25 cellular contexts compared by ENCODE assay signal in genomic region chr3:160330111-160330510, GRCh38.
"Had no signal": no experiment of that assay in that cellular context is flagged by ENCODE, and none has a peak within 500 bp of the region (broad histone marks: within the 10 kb centered on the region; RNA-seq: fewer than 3 reads in every experiment).

No MANE protein-coding gene starts in this region.

- H3K4me1 ChIP-seq: esophagus squamous epithelium, parathyroid adenoma, prostate gland, spleen, tibial artery, upper lobe of left lung, uterus had no signal

- H3K27ac Mint-ChIP-seq: dendritic cell treated with granulocyte-macrophage colony-stimulating factor and Interleukin-4, amounts not matched to agents 40 ng/mL and 50 ng/mL, for 4 days; effector memory CD8-positive, alpha-beta T cell; immature natural killer cell; naive B cell; nephron; stimulated activated memory B cell treated with anti-CD40 and anti-IgM and Interleukin-4, amounts not matched to agents 10 μg/mL and 1 μg/mL and 100 μg/mL, for 72 hours; stimulated activated naive CD8-positive, alpha-beta T cell treated with anti-CD3 and anti-CD28 coated beads, Interleukin-15, Interleukin-2, amounts not matched to agents 100 ng/mL and 50 ng/mL, for 24 hours had no signal

- H3K9ac ChIP-seq: parathyroid adenoma had no signal

- H3K36me3 ChIP-seq: esophagus squamous epithelium, prostate gland, spleen, tibial artery, upper lobe of left lung, uterus had no signal

- H3K9me3 Mint-ChIP-seq: dendritic cell treated with granulocyte-macrophage colony-stimulating factor and Interleukin-4, amounts not matched to agents 40 ng/mL and 50 ng/mL, for 4 days; effector memory CD8-positive, alpha-beta T cell; immature natural killer cell had no signal

- DNase-seq: effector memory CD8-positive, alpha-beta T cell; esophagus squamous epithelium; foreskin keratinocyte; immature natural killer cell; left colon; left ventricle myocardium superior; mesendoderm; naive B cell; occipital lobe; retina; spleen; stimulated activated CD4-positive, alpha-beta T cell treated with anti-CD3 and anti-CD28 coated beads, Interleukin-15, amount 100 ng/mL, for 24 hours; stimulated activated CD4-positive, alpha-beta T cell treated with anti-CD3 and anti-CD28 coated beads, Interleukin-1b, Interleukin-23, amount 100 ng/mL, for 48 hours; stimulated activated CD4-positive, alpha-beta T cell treated with anti-CD3 and anti-CD28 coated beads, Interleukin-4, amount 100 ng/mL, for 24 hours; tibial artery; upper lobe of left lung; uterus had no signal

- H3K27me3 ChIP-seq: esophagus squamous epithelium, foreskin keratinocyte, spleen, tibial artery, upper lobe of left lung, uterus had no signal

- H3K9me3 ChIP-seq: esophagus squamous epithelium, prostate gland, spleen, tibial artery, upper lobe of left lung, uterus had no signal

- H3K4me1 Mint-ChIP-seq: immature natural killer cell; naive B cell; nephron; stimulated activated memory B cell treated with anti-CD40 and anti-IgM and Interleukin-4, amounts not matched to agents 10 μg/mL and 1 μg/mL and 100 μg/mL, for 72 hours had no signal

- H3K27me3 Mint-ChIP-seq: dendritic cell treated with granulocyte-macrophage colony-stimulating factor and Interleukin-4, amounts not matched to agents 40 ng/mL and 50 ng/mL, for 4 days; effector memory CD8-positive, alpha-beta T cell; naive B cell; stimulated activated memory B cell treated with anti-CD40 and anti-IgM and Interleukin-4, amounts not matched to agents 10 μg/mL and 1 μg/mL and 100 μg/mL, for 72 hours; stimulated activated naive CD8-positive, alpha-beta T cell treated with anti-CD3 and anti-CD28 coated beads, Interleukin-15, Interleukin-2, amounts not matched to agents 100 ng/mL and 50 ng/mL, for 24 hours had no signal

- H3K4me3 Mint-ChIP-seq: dendritic cell treated with granulocyte-macrophage colony-stimulating factor and Interleukin-4, amounts not matched to agents 40 ng/mL and 50 ng/mL, for 4 days; effector memory CD8-positive, alpha-beta T cell; immature natural killer cell; naive B cell; nephron; stimulated activated memory B cell treated with anti-CD40 and anti-IgM and Interleukin-4, amounts not matched to agents 10 μg/mL and 1 μg/mL and 100 μg/mL, for 72 hours; stimulated activated naive CD8-positive, alpha-beta T cell treated with anti-CD3 and anti-CD28 coated beads, Interleukin-15, Interleukin-2, amounts not matched to agents 100 ng/mL and 50 ng/mL, for 24 hours had no signal

- ATAC-seq: effector memory CD8-positive, alpha-beta T cell; foreskin keratinocyte; left colon; left ventricle myocardium superior; sciatic nerve; stimulated activated memory B cell treated with anti-CD40 and anti-IgM and Interleukin-4, amounts not matched to agents 10 μg/mL and 1 μg/mL and 100 μg/mL, for 72 hours had no signal

- H3K79me2 ChIP-seq: parathyroid adenoma had no signal

- H3K27ac ChIP-seq: esophagus squamous epithelium, foreskin keratinocyte, parathyroid adenoma, prostate gland, spleen, tibial artery, upper lobe of left lung, uterus had no signal

- H3K4me3 ChIP-seq: esophagus squamous epithelium, lung, prostate gland, spleen, tibial artery, upper lobe of left lung, uterus had no signal

- H2AFZ ChIP-seq: parathyroid adenoma had no signal
